In the genomic region with DNA sequence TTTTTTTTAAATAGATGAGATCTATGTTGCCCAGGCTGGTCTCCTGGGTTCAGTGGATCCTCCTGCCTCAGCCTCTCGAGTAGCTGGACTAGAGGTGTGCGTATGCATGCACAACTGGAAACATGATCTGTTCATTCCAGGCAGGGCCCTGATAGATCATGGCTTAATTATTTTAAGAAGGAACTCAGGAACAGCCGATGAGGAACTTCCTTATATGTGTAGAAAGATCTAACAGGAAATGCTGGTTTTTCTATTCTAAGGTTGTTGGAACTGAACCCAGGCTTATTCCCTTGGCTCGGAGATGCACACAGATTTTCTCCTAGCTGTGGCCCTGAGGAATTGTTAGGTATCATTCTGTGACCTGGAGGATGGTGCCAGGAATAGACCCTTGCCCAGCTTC, we compare ENCODE assay signal across 2 cellular contexts.
TF ChIP-seq lines count a peak whose summit lies in the region.

No MANE protein-coding gene starts in this region.

TF ChIP-seq in liver, 16 proteins besides CTCF, POLR2A, EP300 and RAD21:
- TF ChIP-seq GABPA (IDR thresholded peaks at IDR 0.05 in 1 of 2, conservative IDR thresholded peaks at IDR 0.05 in 1 of 2), result no peak
- no peak for TF ChIP-seq HNF4G (IDR thresholded peaks at IDR 0.05)
- TF ChIP-seq EGR1 (IDR thresholded peaks at IDR 0.05; ENCODE audit: low read depth in 2 of 2), result no peak
- no peak for TF ChIP-seq FOXA2 (IDR thresholded peaks at IDR 0.05)
- TF ChIP-seq JUND (IDR thresholded peaks at IDR 0.05), result no peak
- TF ChIP-seq NR2F2 (IDR thresholded peaks at IDR 0.05), result no peak
- TF ChIP-seq TAF1 (conservative IDR thresholded peaks at IDR 0.05), result no peak
- TF ChIP-seq YY1 (IDR thresholded peaks at IDR 0.05), result no peak
- TF ChIP-seq REST (IDR thresholded peaks at IDR 0.05), result no peak
- no peak for TF ChIP-seq FOXA1 (IDR thresholded peaks at IDR 0.05)
- TF ChIP-seq, protein P1, sequence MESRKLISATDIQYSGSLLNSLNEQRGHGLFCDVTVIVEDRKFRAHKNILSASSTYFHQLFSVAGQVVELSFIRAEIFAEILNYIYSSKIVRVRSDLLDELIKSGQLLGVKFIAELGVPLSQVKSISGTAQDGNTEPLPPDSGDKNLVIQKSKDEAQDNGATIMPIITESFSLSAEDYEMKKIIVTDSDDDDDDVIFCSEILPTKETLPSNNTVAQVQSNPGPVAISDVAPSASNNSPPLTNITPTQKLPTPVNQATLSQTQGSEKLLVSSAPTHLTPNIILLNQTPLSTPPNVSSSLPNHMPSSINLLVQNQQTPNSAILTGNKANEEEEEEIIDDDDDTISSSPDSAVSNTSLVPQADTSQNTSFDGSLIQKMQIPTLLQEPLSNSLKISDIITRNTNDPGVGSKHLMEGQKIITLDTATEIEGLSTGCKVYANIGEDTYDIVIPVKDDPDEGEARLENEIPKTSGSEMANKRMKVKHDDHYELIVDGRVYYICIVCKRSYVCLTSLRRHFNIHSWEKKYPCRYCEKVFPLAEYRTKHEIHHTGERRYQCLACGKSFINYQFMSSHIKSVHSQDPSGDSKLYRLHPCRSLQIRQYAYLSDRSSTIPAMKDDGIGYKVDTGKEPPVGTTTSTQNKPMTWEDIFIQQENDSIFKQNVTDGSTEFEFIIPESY (IDR thresholded peaks at IDR 0.05), result no peak
- TF ChIP-seq HNF4A (conservative IDR thresholded peaks at IDR 0.05), result no peak
- TF ChIP-seq RXRA (IDR thresholded peaks at IDR 0.05), result no peak
- TF ChIP-seq, protein P2, sequence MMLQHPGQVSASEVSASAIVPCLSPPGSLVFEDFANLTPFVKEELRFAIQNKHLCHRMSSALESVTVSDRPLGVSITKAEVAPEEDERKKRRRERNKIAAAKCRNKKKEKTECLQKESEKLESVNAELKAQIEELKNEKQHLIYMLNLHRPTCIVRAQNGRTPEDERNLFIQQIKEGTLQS (IDR thresholded peaks at IDR 0.05), result no peak
- no peak for TF ChIP-seq SP1 (IDR thresholded peaks at IDR 0.05)
- TF ChIP-seq, protein P3, sequence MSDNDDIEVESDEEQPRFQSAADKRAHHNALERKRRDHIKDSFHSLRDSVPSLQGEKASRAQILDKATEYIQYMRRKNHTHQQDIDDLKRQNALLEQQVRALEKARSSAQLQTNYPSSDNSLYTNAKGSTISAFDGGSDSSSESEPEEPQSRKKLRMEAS (IDR thresholded peaks at IDR 0.05), result no peak

TF ChIP-seq in HepG2, 621 proteins besides CTCF, POLR2A, EP300 and RAD21:
- TF ChIP-seq TOE1 (CRISPR knock-in tag; IDR thresholded peaks at IDR 0.05) (no peak), ZNF598 (CRISPR knock-in tag; IDR thresholded peaks at IDR 0.05; ENCODE audit: borderline replicate concordance) (no peak), ZMYM3 (CRISPR knock-in tag; IDR thresholded peaks at IDR 0.05) (no peak), IRF2 (CRISPR knock-in tag; IDR thresholded peaks at IDR 0.05) (no peak), ZNF781 (CRISPR knock-in tag; IDR thresholded peaks at IDR 0.05; ENCODE audit: borderline replicate concordance, not compliant biosample characterization) (no peak), NFE2L2 (IDR thresholded peaks at IDR 0.05; ENCODE audit: low read length) (no peak), PLRG1 (conservative IDR thresholded peaks at IDR 0.05) (no peak)
- TF ChIP-seq, protein P4, sequence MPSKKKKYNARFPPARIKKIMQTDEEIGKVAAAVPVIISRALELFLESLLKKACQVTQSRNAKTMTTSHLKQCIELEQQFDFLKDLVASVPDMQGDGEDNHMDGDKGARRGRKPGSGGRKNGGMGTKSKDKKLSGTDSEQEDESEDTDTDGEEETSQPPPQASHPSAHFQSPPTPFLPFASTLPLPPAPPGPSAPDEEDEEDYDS (CRISPR knock-in tag; IDR thresholded peaks at IDR 0.05), result no peak
